31 cellular contexts compared by ENCODE assay signal in the genomic region with DNA sequence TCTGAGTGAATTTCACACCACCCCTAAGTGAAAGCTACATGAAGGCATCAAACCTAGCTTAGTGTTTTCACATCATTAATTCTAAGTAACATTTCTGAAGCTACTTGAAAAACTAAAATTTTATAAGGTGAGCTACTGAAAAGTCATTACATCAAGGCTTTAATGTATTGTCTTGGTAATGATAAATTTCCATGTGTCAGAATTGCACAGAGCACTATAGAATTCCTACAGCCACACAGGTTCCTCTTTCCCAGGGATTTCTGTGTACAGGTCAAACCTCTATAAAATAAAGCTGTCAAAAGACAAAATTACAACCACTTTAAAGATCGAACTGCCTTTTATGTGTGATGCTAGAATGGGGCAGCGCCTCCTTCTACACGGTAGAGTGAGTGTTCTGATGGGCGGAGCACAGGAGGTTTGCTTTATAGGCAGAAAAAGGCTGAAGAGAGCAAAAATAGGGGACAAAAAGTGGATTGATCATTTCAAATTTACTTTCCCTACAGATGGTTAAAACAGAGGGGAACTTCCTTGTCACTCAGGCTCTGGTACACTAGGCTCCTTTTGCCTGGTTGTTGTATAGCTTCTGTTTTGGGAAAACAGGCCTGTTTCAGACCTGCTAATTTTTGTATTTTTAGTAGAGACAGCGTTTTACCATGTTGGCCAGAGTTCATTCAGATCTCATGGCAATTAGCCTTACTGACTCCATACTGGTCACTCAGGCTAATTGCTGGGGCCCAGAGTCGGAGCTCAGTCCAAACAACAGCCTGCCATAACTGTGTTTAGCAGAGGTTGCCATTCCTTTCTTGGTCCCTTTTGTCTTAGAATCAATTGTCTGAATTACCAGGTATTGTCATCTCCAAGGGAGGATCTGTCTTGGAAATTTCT.
DNase-seq lines count a peak whose midpoint lies in the region; TF ChIP-seq lines count a peak whose summit lies in the region.
"Had no signal": no experiment of that assay in that cellular context is flagged by ENCODE, and none has a peak within 500 bp of the region (broad histone marks: within the 10 kb centered on the region; RNA-seq: fewer than 3 reads in every experiment).

No MANE protein-coding gene starts in this region.

- H3K9ac ChIP-seq in colonic mucosa (ENCODE audit: low read depth in 2 of 2, low read length in 2 of 2) = no peak overlapping the region

- H3K4me1 Mint-ChIP-seq in nephron = peaks cover 42% of the 10 kb centered on the region
- H3K4me1 Mint-ChIP-seq: T-helper 17 cell had no signal

- no peaks in the 10 kb centered on the region for H3K9me3 Mint-ChIP-seq in nephron
- H3K9me3 Mint-ChIP-seq: dendritic cell treated with granulocyte-macrophage colony-stimulating factor and Interleukin-4, amounts not matched to agents 40 ng/mL and 50 ng/mL, for 4 days; stimulated activated naive CD8-positive, alpha-beta T cell treated with anti-CD3 and anti-CD28 coated beads, Interleukin-15, Interleukin-2, amounts not matched to agents 100 ng/mL and 50 ng/mL, for 24 hours had no signal

- no peaks in the 10 kb centered on the region for H3K27me3 Mint-ChIP-seq in nephron (ENCODE audit: low read depth)
- H3K27me3 Mint-ChIP-seq: activated CD4-positive, alpha-beta memory T cell treated with anti-CD3 and anti-CD28 coated beads, Interleukin-2, amount 10 ng/mL, durations not matched to agents 7 days and 5 days had no signal

- no peaks in the 10 kb centered on the region for H3K9me3 ChIP-seq in colonic mucosa
- H3K9me3 ChIP-seq: BE2C, ovary, tibial artery had no signal

- DNase-seq in HT-29 (ENCODE audit: low spot score) (peak; percentile 80), colonic mucosa (peak; percentile 44), NCI-H69 (lab: John Stamatoyannopoulos, UW) (no peak), HPDE6-E6E7 (ENCODE audit: extremely low spot score) (no peak), NCI-H128 (lab: John Stamatoyannopoulos, UW; ENCODE audit: unreplicated experiment) (no peak)
- DNase-seq in stimulated activated naive CD4-positive, alpha-beta T cell (lab: John Stamatoyannopoulos, UW) = no peak
- DNase-seq: ACHN; activated CD4-positive, alpha-beta memory T cell treated with anti-CD3 and anti-CD28 coated beads, Interleukin-2, amount 10 ng/mL, durations not matched to agents 7 days and 5 days; activated CD4-positive, alpha-beta T cell treated with anti-CD3 and anti-CD28 coated beads for 1 hour; activated effector memory CD4-positive, alpha-beta T cell treated with Interleukin-2 at 50 U/mL for 16 hours; anterior cingulate cortex; BE2C; caudate nucleus; DMS79 treated with DMSO at 0.1 percent for 48 hours; left ventricle myocardium superior; midbrain; naive thymus-derived CD8-positive, alpha-beta T cell; NCI-H187; NCI-H526; ovary; retina; T-helper 17 cell; tibial artery had no signal

- H3K4me3 ChIP-seq in colonic mucosa = no peak overlapping the region
- H3K4me3 ChIP-seq: ovary, skin epidermis, tibial artery had no signal

- H3K27ac ChIP-seq in C4-2B (peak overlapping the region; percentile 55; the same call in 1 of the 2 replicates), colonic mucosa (peak overlapping the region; percentile 23)
- H3K27ac ChIP-seq: HL-60, ovary, RWPE1, skin epidermis, tibial artery had no signal

- H3K4me3 Mint-ChIP-seq in nephron = no peak overlapping the region
- H3K4me3 Mint-ChIP-seq: activated CD4-positive, alpha-beta memory T cell treated with anti-CD3 and anti-CD28 coated beads, Interleukin-2, amount 10 ng/mL, durations not matched to agents 7 days and 5 days; activated naive CD8-positive, alpha-beta T cell; dendritic cell treated with granulocyte-macrophage colony-stimulating factor and Interleukin-4, amounts not matched to agents 40 ng/mL and 50 ng/mL, for 4 days; naive thymus-derived CD8-positive, alpha-beta T cell; stimulated activated naive CD8-positive, alpha-beta T cell treated with anti-CD3 and anti-CD28 coated beads, Interleukin-15, Interleukin-2, amounts not matched to agents 100 ng/mL and 50 ng/mL, for 24 hours; T-helper 17 cell had no signal

- no peaks in the 10 kb centered on the region for H3K27me3 ChIP-seq in colonic mucosa
- H3K27me3 ChIP-seq: BE2C, ovary, tibial artery had no signal

- intact Hi-C loops in colonic mucosa (cut with DNase I) = no loop called here

- no peaks in the 10 kb centered on the region for H3K36me3 ChIP-seq in colonic mucosa
- H3K36me3 ChIP-seq: BE2C, ovary, tibial artery had no signal

- no peaks in the 10 kb centered on the region for H3K36me3 Mint-ChIP-seq in nephron (ENCODE audit: low read depth)
- H3K36me3 Mint-ChIP-seq: activated naive CD8-positive, alpha-beta T cell; naive thymus-derived CD8-positive, alpha-beta T cell had no signal

- TF ChIP-seq CTCF in C4-2B (conservative IDR thresholded peaks at IDR 0.05) (no peak), colonic mucosa (IDR thresholded peaks at IDR 0.05) (no peak), nephron (IDR thresholded peaks at IDR 0.05; ENCODE audit: unreplicated experiment in 3 of 3) (no peak)

- H3K27ac Mint-ChIP-seq in nephron = peak overlapping the region in 2 of 3 experiments; percentile 6 to 20
- H3K27ac Mint-ChIP-seq: activated CD4-positive, alpha-beta memory T cell treated with anti-CD3 and anti-CD28 coated beads, Interleukin-2, amount 10 ng/mL, durations not matched to agents 7 days and 5 days; activated naive CD8-positive, alpha-beta T cell; dendritic cell treated with granulocyte-macrophage colony-stimulating factor and Interleukin-4, amounts not matched to agents 40 ng/mL and 50 ng/mL, for 4 days; naive thymus-derived CD8-positive, alpha-beta T cell; stimulated activated naive CD8-positive, alpha-beta T cell treated with anti-CD3 and anti-CD28 coated beads, Interleukin-15, Interleukin-2, amounts not matched to agents 100 ng/mL and 50 ng/mL, for 24 hours; T-helper 17 cell had no signal

- no peaks in the 10 kb centered on the region for H3K4me1 ChIP-seq in colonic mucosa
- H3K4me1 ChIP-seq: BE2C had no signal

Comparison
In these comparisons a context has a peak if more than half of its experiments do, and no peak if none do; other contexts are left out.
1. DNase-seq: peak in HT-29 (single experiment) and colonic mucosa (single experiment); none in stimulated activated naive CD4-positive, alpha-beta T cell (0 of 6), NCI-H69 (single experiment), HPDE6-E6E7 (single experiment) and NCI-H128 (single experiment).